ENCODE assay signal across 10 cellular contexts in genomic region chr10:104309980-104310978, GRCh38. TPM values are rescaled to one million over a fixed set of nuclear protein-coding genes. Genes with fewer than 3 reads are reported as not detected.
DNase-seq lines count a peak whose midpoint lies in the region; ATAC-seq and TF ChIP-seq lines count a peak whose summit lies in the region.
"Had no signal": no experiment of that assay in that cellular context is flagged by ENCODE, and none has a peak within 500 bp of the region (broad histone marks: within the 10 kb centered on the region; RNA-seq: fewer than 3 reads in every experiment).

No MANE protein-coding gene starts in this region.

- TF ChIP-seq POLR2A in thyroid gland (IDR thresholded peaks at IDR 0.05): no peak

- H3K27ac Mint-ChIP-seq in activated CD4-positive, alpha-beta T cell treated with anti-CD3 and anti-CD28 coated beads, Interleukin-2, amount 10 ng/mL, durations not matched to agents 7 days and 5 days: peak overlapping the region; percentile 55
- H3K27ac Mint-ChIP-seq: endodermal cell had no signal

- POLR2A ChIA-PET in activated CD4-positive, alpha-beta T cell treated with anti-CD3 and anti-CD28 coated beads, Interleukin-2, amount 10 ng/mL, durations not matched to agents 7 days and 5 days (lab: Charles Lee): no interaction called here

- 75 to 83% methylated on average over 10 to 15 of the region's 15 CpGs for WGBS in thyroid gland, 2 donors

- in situ Hi-C loops in brain microvascular endothelial cell (cut with HindIII; ENCODE audit: low pct_ligation_motif_present, low sequenced_read_pairs): no loop called here

- H3K27ac ChIP-seq in brain microvascular endothelial cell (peak overlapping the region; percentile 54), thyroid gland (peak overlapping the region in 2 of 3 donors; percentile 16 to 48)

- peaks cover 67% of the 10 kb centered on the region for H3K4me1 Mint-ChIP-seq in activated CD4-positive, alpha-beta T cell treated with anti-CD3 and anti-CD28 coated beads, Interleukin-2, amount 10 ng/mL, durations not matched to agents 7 days and 5 days

- ATAC-seq in GM21390 (IDR thresholded peaks at IDR 0.05; ENCODE audit: unreplicated experiment): no peak

- no peaks in the 10 kb centered on the region for H3K27me3 ChIP-seq in brain microvascular endothelial cell (replicated peaks)
- no peaks in the 10 kb centered on the region for H3K27me3 ChIP-seq in thyroid gland

- H3K9me3 ChIP-seq in thyroid gland: no peaks in the 10 kb centered on the region

- intact Hi-C loops in thyroid gland (cut with DNase I): no loop called here

- peaks cover 8 to 41% of the 10 kb centered on the region in 2 donors for H3K4me1 ChIP-seq in thyroid gland

- TF ChIP-seq CTCF in brain microvascular endothelial cell (IDR thresholded peaks at IDR 0.05; ENCODE audit: low read depth, low read length, missing control alignments) (no peak), thyroid gland (IDR thresholded peaks at IDR 0.05) (no peak)

- peaks cover 49% of the 10 kb centered on the region for H3K36me3 Mint-ChIP-seq in activated CD4-positive, alpha-beta T cell treated with anti-CD3 and anti-CD28 coated beads, Interleukin-2, amount 10 ng/mL, durations not matched to agents 7 days and 5 days (ENCODE audit: low read depth)

- DNase-seq in activated CD4-positive, alpha-beta T cell treated with anti-CD3 and anti-CD28 coated beads, Interleukin-2, amount 10 ng/mL, durations not matched to agents 7 days and 5 days: no peak
- DNase-seq in activated CD4-positive, alpha-beta T cell treated with anti-CD3 and anti-CD28 coated beads, Interleukin-2, amount 50 U/mL, for 4 hours: no peak
- DNase-seq in brain microvascular endothelial cell: peak; percentile 80
- peak; percentile 91 for DNase-seq in hepatic stellate cell (ENCODE audit: low spot score)
- no peak for DNase-seq in thyroid gland
- no peak for DNase-seq in mucosa of gallbladder (ENCODE audit: low spot score)
- no peak for DNase-seq in inferior parietal cortex (ENCODE audit: extremely low spot score)
- DNase-seq: endodermal cell, OCI-M1 had no signal

- H3K36me3 ChIP-seq in brain microvascular endothelial cell (replicated peaks) (peaks cover 68% of the 10 kb centered on the region), thyroid gland (peaks cover 29 to 31% of the 10 kb centered on the region in 2 donors)

- H3K4me3 ChIP-seq in brain microvascular endothelial cell (ENCODE audit: low read depth, low read length) (no peak overlapping the region), thyroid gland (replicated peaks in 1 of 3) (no peak overlapping the region)

- CTCF ChIA-PET in activated CD4-positive, alpha-beta T cell treated with anti-CD3 and anti-CD28 coated beads, Interleukin-2, amount 10 ng/mL, durations not matched to agents 7 days and 5 days (lab: Charles Lee): interaction anchor here (0.8 to 2.9 kb wide), 8 partner anchors 12 to 55 kb away, joined by 3 to 9 read pairs (median 3); partner anchors contain the start of gene ITPRIP

- no peaks in the 10 kb centered on the region for H3K9me3 Mint-ChIP-seq in activated CD4-positive, alpha-beta T cell treated with anti-CD3 and anti-CD28 coated beads, Interleukin-2, amount 10 ng/mL, durations not matched to agents 7 days and 5 days
- H3K9me3 Mint-ChIP-seq: endodermal cell had no signal

- no peaks in the 10 kb centered on the region for H3K27me3 Mint-ChIP-seq in activated CD4-positive, alpha-beta T cell treated with anti-CD3 and anti-CD28 coated beads, Interleukin-2, amount 10 ng/mL, durations not matched to agents 7 days and 5 days

- H3K4me3 Mint-ChIP-seq in activated CD4-positive, alpha-beta T cell treated with anti-CD3 and anti-CD28 coated beads, Interleukin-2, amount 10 ng/mL, durations not matched to agents 7 days and 5 days: no peak overlapping the region
- H3K4me3 Mint-ChIP-seq: endodermal cell had no signal

RNA-seq across cellular contexts. Expression of gene ITPRIP, which starts 28.0 kb away (rescaled TPM):
- 10 to 100 TPM; 24.9 to 26.5 TPM for total RNA-seq in activated CD4-positive, alpha-beta T cell treated with anti-CD3 and anti-CD28 coated beads, Interleukin-2, amount 10 ng/mL, durations not matched to agents 7 days and 5 days
- 10 to 100 TPM; 28.0 to 44.2 (median 29.4) TPM for total RNA-seq in thyroid gland
- 14.8 TPM for total RNA-seq in mucosa of gallbladder

RNA-seq across cellular contexts. Expression of gene GSTO2, which starts 41.3 kb away (rescaled TPM):
- 1 to 10 TPM in 1 of 2 experiments, under 1 TPM in 1; 0.81 to 1.3 TPM for total RNA-seq in activated CD4-positive, alpha-beta T cell treated with anti-CD3 and anti-CD28 coated beads, Interleukin-2, amount 10 ng/mL, durations not matched to agents 7 days and 5 days
- total RNA-seq in thyroid gland (10 to 100 TPM in 3 of 4 donors, 1 to 10 TPM in 1; 7.5 to 16.3 (median 12.8) TPM), mucosa of gallbladder (17.2 TPM)

RNA-seq across cellular contexts. Expression of gene CFAP58, which starts 43.4 kb away (rescaled TPM):
- under 1 TPM; 0.22 to 0.27 TPM for total RNA-seq in activated CD4-positive, alpha-beta T cell treated with anti-CD3 and anti-CD28 coated beads, Interleukin-2, amount 10 ng/mL, durations not matched to agents 7 days and 5 days
- total RNA-seq in thyroid gland (1 to 10 TPM; 1.0 to 1.6 (median 1.2) TPM), mucosa of gallbladder (0.12 TPM)

RNA-seq across cellular contexts. Expression of gene GSTO1, which starts 55.6 kb away (rescaled TPM):
- 100 to 1,000 TPM; 129 to 139 TPM for total RNA-seq in activated CD4-positive, alpha-beta T cell treated with anti-CD3 and anti-CD28 coated beads, Interleukin-2, amount 10 ng/mL, durations not matched to agents 7 days and 5 days
- total RNA-seq in thyroid gland (100 to 1,000 TPM in 2 of 4 donors, 10 to 100 TPM in 2; 86.1 to 129 (median 102) TPM), mucosa of gallbladder (95.0 TPM)

Comparison
In these comparisons a context has a peak if more than half of its experiments do, and no peak if none do; other contexts are left out.
1. DNase-seq: peak in brain microvascular endothelial cell (single experiment) and hepatic stellate cell (single experiment); none in activated CD4-positive, alpha-beta T cell treated with anti-CD3 and anti-CD28 coated beads, Interleukin-2, amount 10 ng/mL, durations not matched to agents 7 days and 5 days (single experiment), activated CD4-positive, alpha-beta T cell treated with anti-CD3 and anti-CD28 coated beads, Interleukin-2, amount 50 U/mL, for 4 hours (0 of 2), thyroid gland (0 of 2), mucosa of gallbladder (single experiment) and inferior parietal cortex (single experiment).